ENCODE assay signal across 17 cellular contexts in the genomic region with DNA sequence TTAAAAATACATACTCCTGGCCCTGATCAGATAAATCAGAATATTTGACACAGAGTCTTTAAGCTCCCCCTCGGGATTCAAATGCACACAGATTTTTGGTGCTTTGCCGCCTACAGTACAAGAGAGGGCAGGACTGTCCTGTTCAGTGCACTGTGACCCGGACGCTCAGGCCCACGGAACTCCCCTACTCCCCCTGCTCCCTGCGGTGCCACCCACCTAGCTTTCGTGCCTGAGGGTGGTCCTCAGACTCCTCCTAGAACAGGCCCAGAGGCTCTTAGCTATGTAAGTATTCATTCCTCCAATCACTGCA. TPM values are rescaled to one million over a fixed set of nuclear protein-coding genes. Genes with fewer than 3 reads are reported as not detected.
DNase-seq lines count a peak whose midpoint lies in the region; ATAC-seq and TF ChIP-seq lines count a peak whose summit lies in the region.
"Had no signal": no experiment of that assay in that cellular context is flagged by ENCODE, and none has a peak within 500 bp of the region (broad histone marks: within the 10 kb centered on the region; RNA-seq: fewer than 3 reads in every experiment).

No MANE protein-coding gene starts in this region.

- H3K4me2 ChIP-seq in PC-9: no peak overlapping the region

- H3K9ac ChIP-seq in colonic mucosa (ENCODE audit: low read depth in 2 of 2, low read length in 2 of 2) (no peak overlapping the region), mucosa of rectum (ENCODE audit: low read depth in 1 of 2, low read length in 2 of 2) (peak overlapping the region in 1 of 2 donors; percentile 30)
- H3K9ac ChIP-seq: BLaER1 treated with 17β-estradiol and CSF1 and Interleukin-3, amounts not matched to agents 10 nM and 100 nM had no signal

- CTCF ChIA-PET in PC-9 (lab: Charles Lee): no interaction called here

- H2AFZ ChIP-seq in PC-9: no peak overlapping the region

- no peak overlapping the region for H3K4me3 ChIP-seq in PC-9
- no peak overlapping the region for H3K4me3 ChIP-seq in colonic mucosa
- H3K4me3 ChIP-seq in mucosa of rectum (ENCODE audit: low read length in 2 of 2): no peak overlapping the region
- H3K4me3 ChIP-seq: BLaER1 treated with 17β-estradiol and CSF1 and Interleukin-3, amounts not matched to agents 10 nM and 100 nM had no signal

- no peaks in the 10 kb centered on the region for H4K20me1 ChIP-seq in PC-9 (ENCODE audit: insufficient read depth)
- H4K20me1 ChIP-seq: BLaER1 treated with 17β-estradiol and CSF1 and Interleukin-3, amounts not matched to agents 10 nM and 100 nM had no signal

- H3K27ac ChIP-seq in PC-9 (peak overlapping the region; percentile 60), colonic mucosa (peak overlapping the region; percentile 65), mucosa of rectum (ENCODE audit: low read depth in 2 of 2, low read length in 2 of 2) (peak overlapping the region; percentile 35 to 59), temporal lobe (ENCODE audit: low read depth, low read length) (peak overlapping the region; percentile 55)
- H3K27ac ChIP-seq: BLaER1 treated with 17β-estradiol and CSF1 and Interleukin-3, amounts not matched to agents 10 nM and 100 nM had no signal

- H3K36me3 ChIP-seq in PC-9 (ENCODE audit: low read depth) (no peaks in the 10 kb centered on the region), colonic mucosa (no peaks in the 10 kb centered on the region), mucosa of rectum (ENCODE audit: control insufficient read depth in 2 of 2, insufficient read depth in 2 of 2, low read length in 2 of 2) (no peaks in the 10 kb centered on the region)
- H3K36me3 ChIP-seq: BLaER1 treated with 17β-estradiol and CSF1 and Interleukin-3, amounts not matched to agents 10 nM and 100 nM had no signal

- H3K4me1 ChIP-seq in PC-9 (replicated peaks; ENCODE audit: insufficient read depth) (no peaks in the 10 kb centered on the region; the same call in 1 of the 2 replicates), colonic mucosa (peaks cover 4% of the 10 kb centered on the region), mucosa of rectum (ENCODE audit: control insufficient read depth in 2 of 2, insufficient read depth in 2 of 2, low read length in 2 of 2) (peaks cover 9 to 19% of the 10 kb centered on the region in 2 donors)

- H3K79me2 ChIP-seq in PC-9 (ENCODE audit: low read depth): no peaks in the 10 kb centered on the region

- no peaks in the 10 kb centered on the region for H3K27me3 ChIP-seq in PC-9 (ENCODE audit: insufficient read depth, low read depth)
- no peaks in the 10 kb centered on the region for H3K27me3 ChIP-seq in colonic mucosa
- no peaks in the 10 kb centered on the region for H3K27me3 ChIP-seq in mucosa of rectum (ENCODE audit: control insufficient read depth in 2 of 2, insufficient read depth in 2 of 2, low read length in 2 of 2)
- H3K27me3 ChIP-seq: BLaER1 treated with 17β-estradiol and CSF1 and Interleukin-3, amounts not matched to agents 10 nM and 100 nM had no signal

- H3K9me2 ChIP-seq in PC-9 (ENCODE audit: insufficient read depth): no peaks in the 10 kb centered on the region

- no peak for DNase-seq in PC-9
- no peak for DNase-seq in colonic mucosa
- DNase-seq in NCI-H2107 (lab: John Stamatoyannopoulos, UW): no peak
- no peak for DNase-seq in stimulated activated CD4-positive, alpha-beta T cell treated with anti-CD3 and anti-CD28 coated beads, Interleukin-4, amount 100 ng/mL, for 24 hours
- no peak for DNase-seq in HuH-7.5 (ENCODE audit: low spot score)
- DNase-seq: activated CD4-positive, alpha-beta T cell treated with anti-CD3 and anti-CD28 coated beads for 48 hours; activated T-cell treated with anti-CD3 and anti-CD28 coated beads, Interleukin-2, amount 50 U/mL, for 4 hours; DND-41; effector memory CD8-positive, alpha-beta T cell; KBM-7; NCI-H1694 treated with DMSO at 0.1 percent for 48 hours; stimulated activated CD4-positive, alpha-beta T cell treated with anti-CD3 and anti-CD28 coated beads, Interleukin-15, amount 100 ng/mL, for 24 hours had no signal

- no TSS peak for BruUV-seq in PC-9 (replicated peaks; lab: Mats Ljungman, UMichigan)

- no peaks in the 10 kb centered on the region for H3F3A ChIP-seq in PC-9 (ENCODE audit: insufficient read depth, low read depth)

- intact Hi-C loops in PC-9 (cut with micrococcal nuclease; ENCODE audit: unreplicated experiment): no loop called here
- intact Hi-C loops in colonic mucosa (cut with DNase I): no loop called here

- POLR2A ChIA-PET in PC-9 (lab: Charles Lee; ENCODE audit: unreplicated experiment): no interaction called here

- H3K9me3 ChIP-seq in PC-9 (ENCODE audit: insufficient read depth, low read depth) (no peaks in the 10 kb centered on the region), colonic mucosa (no peaks in the 10 kb centered on the region), mucosa of rectum (ENCODE audit: control insufficient read depth in 2 of 2, low read length in 2 of 2) (no peaks in the 10 kb centered on the region)
- H3K9me3 ChIP-seq: BLaER1 treated with 17β-estradiol and CSF1 and Interleukin-3, amounts not matched to agents 10 nM and 100 nM had no signal

- ATAC-seq in HG03469 (IDR thresholded peaks at IDR 0.05; ENCODE audit: unreplicated experiment): no peak
- ATAC-seq: activated T-cell treated with anti-CD3 and anti-CD28 coated beads, Interleukin-2, amount 50 U/mL, for 4 hours; effector memory CD8-positive, alpha-beta T cell had no signal

- TF ChIP-seq CTCF in PC-9 (conservative IDR thresholded peaks at IDR 0.05): no peak
- no peak for TF ChIP-seq CTCF in colonic mucosa (IDR thresholded peaks at IDR 0.05)

RNA-seq across cellular contexts. Expression of gene SERPINA3, which starts 13.7 kb away (rescaled TPM):
- total RNA-seq in PC-9 (2021) (not detected in 2 replicates), colonic mucosa (10 to 100 TPM in 1 of 2 donors, 1 to 10 TPM in 1; 5.7 to 11.8 TPM), temporal lobe (0.74 TPM)

RNA-seq across cellular contexts. Expression of gene SERPINA5, which starts 17.2 kb away (rescaled TPM):
- not detected in 2 replicates for total RNA-seq in PC-9 (2021)
- total RNA-seq in colonic mucosa: 1 to 10 TPM in 1 of 2 donors, under 1 TPM in 1; 0.61 to 2.9 TPM
- total RNA-seq in temporal lobe: not detected

RNA-seq across cellular contexts. Expression of gene SERPINA4, which starts 37.2 kb away (rescaled TPM):
- total RNA-seq in PC-9 (2021) (not detected in 2 replicates), colonic mucosa (under 1 TPM in 1 of 2 donors, not detected in 1; 0.37 TPM), temporal lobe (not detected)
- total RNA-seq: activated T-cell treated with anti-CD3 and anti-CD28 coated beads, Interleukin-2, amount 50 U/mL, for 4 hours; left cardiac atrium had no signal
